ENCODE assay signal across 8 cellular contexts in the genomic region with DNA sequence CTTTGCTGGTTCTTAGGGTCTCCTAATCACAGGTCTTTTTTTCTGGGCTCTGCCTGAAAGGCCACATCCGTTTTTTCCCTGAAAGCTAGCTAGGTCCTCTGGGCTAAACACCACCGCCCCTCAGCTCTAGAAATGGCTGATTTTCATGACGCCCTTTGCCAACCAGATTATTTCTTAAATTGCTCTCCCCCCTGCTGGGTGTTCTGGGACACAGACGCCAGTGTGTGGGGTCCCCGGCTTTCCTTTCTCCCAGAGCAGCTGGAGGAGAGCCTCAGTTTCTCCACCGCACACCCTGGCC. TPM values are rescaled to one million over a fixed set of nuclear protein-coding genes. Genes with fewer than 3 reads are reported as not detected.
DNase-seq lines count a peak whose midpoint lies in the region; ATAC-seq and TF ChIP-seq lines count a peak whose summit lies in the region.

No MANE protein-coding gene starts in this region.

- no peak overlapping the region for H2BK5ac ChIP-seq in neuronal stem cell (ENCODE audit: low read length)

- H3K9ac ChIP-seq in PC-3 (ENCODE audit: low read length): no peak overlapping the region
- peak overlapping the region; percentile 18 for H3K9ac ChIP-seq in neuronal stem cell (ENCODE audit: low read depth, low read length, poor library complexity)

- peak overlapping the region; percentile 95 for H3K18ac ChIP-seq in neuronal stem cell (ENCODE audit: low read length)

- H2AK5ac ChIP-seq in neuronal stem cell (ENCODE audit: low read depth, low read length): peak overlapping the region; percentile 78

- H3K23ac ChIP-seq in neuronal stem cell (ENCODE audit: low read depth, low read length, poor library complexity): no peak overlapping the region

- peak overlapping the region; percentile 71 for H3K4me3 Mint-ChIP-seq in Calu3 (ENCODE audit: low read depth, unreplicated experiment)

- no peaks in the 10 kb centered on the region for H3K9me2 ChIP-seq in PC-3 (replicated peaks; ENCODE audit: low read length)

- H3K14ac ChIP-seq in neuronal stem cell (ENCODE audit: low read length): no peak overlapping the region

- TF ChIP-seq CTCF in Calu3 (IDR thresholded peaks at IDR 0.05; ENCODE audit: unreplicated experiment) (no peak), PC-3 (conservative IDR thresholded peaks at IDR 0.05; ENCODE audit: low read depth, low read length) (no peak), omental fat pad (IDR thresholded peaks at IDR 0.05) (no peak)

- POLR2A ChIA-PET in PC-3 (lab: Charles Lee; ENCODE audit: unreplicated experiment): interaction anchor here (0.6 kb wide), 1 partner anchor 43 kb away, joined by 3 read pairs; no protein-coding TSS in a partner anchor

- peak overlapping the region; percentile 81 for H3K4me2 ChIP-seq in PC-3 (ENCODE audit: low read length)
- H3K4me2 ChIP-seq in neuronal stem cell (ENCODE audit: insufficient read depth, low read length, poor library complexity, severe bottlenecking): peak overlapping the region; percentile 77

- BruUV-seq in Calu3 (replicated peaks; lab: Mats Ljungman, UMichigan): no TSS peak
- BruUV-seq in PC-3 (replicated peaks; lab: Mats Ljungman, UMichigan): no TSS peak

- peaks cover 30% of the 10 kb centered on the region for H3K4me1 ChIP-seq in PC-3 (ENCODE audit: insufficient read depth, low read length)
- peaks cover 10 to 19% of the 10 kb centered on the region in 2 donors for H3K4me1 ChIP-seq in esophagus (ENCODE audit: control insufficient read depth in 2 of 2, insufficient read depth in 2 of 2, low read length in 1 of 2)
- H3K4me1 ChIP-seq in neuronal stem cell (ENCODE audit: control insufficient read depth in 2 of 2, insufficient read depth in 1 of 2, low read depth in 1 of 2, low read length in 2 of 2): peaks cover 24 to 53% of the 10 kb centered on the region in 2 donors

- WGBS in esophagus, 2 donors: 16% methylated on average over 6 of the region's 6 CpGs
- no CpG with 5 or more reads among the region's 6 CpGs for WGBS in neuronal stem cell (ENCODE audit: extremely low coverage in 2 of 2, insufficient read length in 2 of 2, insufficient replicate concordance in 1 of 2), 2 donors

- no peak overlapping the region for H3K27ac Mint-ChIP-seq in Calu3 (ENCODE audit: unreplicated experiment)

- CTCF ChIA-PET in Calu3 (lab: Charles Lee) (interaction anchor here (0.6 to 2.0 kb wide), 6 partner anchors 8 to 64 kb away, joined by 3 to 7 read pairs (median 4); a partner anchor contains a TSS), PC-3 (lab: Charles Lee) (no interaction called here)

- H3K9me3 Mint-ChIP-seq in Calu3 (ENCODE audit: low read depth, unreplicated experiment): no peaks in the 10 kb centered on the region

- H3K4ac ChIP-seq in neuronal stem cell (ENCODE audit: low read length): peak overlapping the region; percentile 30

- peaks cover 6% of the 10 kb centered on the region for H3K36me3 Mint-ChIP-seq in Calu3 (ENCODE audit: insufficient read depth, unreplicated experiment)

- H3K9me3 ChIP-seq in PC-3 (ENCODE audit: low read length) (no peaks in the 10 kb centered on the region), esophagus (ENCODE audit: control insufficient read depth in 2 of 2, insufficient read depth in 1 of 2, low read depth in 1 of 2, low read length in 1 of 2) (no peaks in the 10 kb centered on the region), neuronal stem cell (replicated peaks in 1 of 2; ENCODE audit: control insufficient read depth in 2 of 2, insufficient read depth in 1 of 2, low read depth in 1 of 2, low read length in 2 of 2) (no peaks in the 10 kb centered on the region)

- H3K4me1 Mint-ChIP-seq in Calu3 (ENCODE audit: low read depth, unreplicated experiment): peaks cover 49% of the 10 kb centered on the region

- H3K4me3 ChIP-seq in PC-3 (ENCODE audit: low read length) (peak overlapping the region; percentile 62), esophagus (ENCODE audit: low read depth in 1 of 2, low read length in 2 of 2) (peak overlapping the region; percentile 56 to 57), neuronal stem cell (ENCODE audit: low read length in 2 of 2) (no peak overlapping the region)

- H3F3A ChIP-seq in PC-3 (ENCODE audit: low read length, unreplicated experiment): peaks cover 9% of the 10 kb centered on the region

- no peaks in the 10 kb centered on the region for H3K79me2 ChIP-seq in PC-3 (ENCODE audit: low read length)

- DNase-seq in Calu3: no peak
- DNase-seq in PC-3: no peak
- DNase-seq in neuronal stem cell (ENCODE audit: low spot score): no peak
- DNase-seq in SHP77 (lab: John Stamatoyannopoulos, UW): no peak
- no peak for DNase-seq in iPS-NIHi7 (ENCODE audit: extremely low spot score)
- DNase-seq in omental fat pad (ENCODE audit: low spot score): no peak

- no peaks in the 10 kb centered on the region for H3K27me3 Mint-ChIP-seq in Calu3 (ENCODE audit: unreplicated experiment)

- peak overlapping the region; percentile 92 for H2BK12ac ChIP-seq in neuronal stem cell (ENCODE audit: low read length)

- H2AFZ ChIP-seq in PC-3 (ENCODE audit: low read length) (peak overlapping the region; percentile 87), neuronal stem cell (ENCODE audit: low read length) (peak overlapping the region; percentile 85)

- peak overlapping the region; percentile 11 for H2BK15ac ChIP-seq in neuronal stem cell (ENCODE audit: low read length)

- ATAC-seq in PC-3 (no peak), HG03469 (IDR thresholded peaks at IDR 0.05; ENCODE audit: unreplicated experiment) (no peak), omental fat pad (ENCODE audit: low FRiP score) (no peak)

- no peaks in the 10 kb centered on the region for H3K27me3 ChIP-seq in PC-3 (ENCODE audit: low read length)
- no peaks in the 10 kb centered on the region for H3K27me3 ChIP-seq in esophagus (ENCODE audit: control insufficient read depth in 1 of 2, insufficient read depth in 2 of 2, low read length in 2 of 2)
- no peaks in the 10 kb centered on the region for H3K27me3 ChIP-seq in neuronal stem cell (ENCODE audit: control insufficient read depth in 3 of 3, insufficient read depth in 3 of 3, low read depth in 1 of 3, low read length in 3 of 3)

- no peaks in the 10 kb centered on the region for H3K79me1 ChIP-seq in neuronal stem cell (ENCODE audit: low read depth, low read length)

- H4K8ac ChIP-seq in neuronal stem cell (ENCODE audit: low read depth, low read length): no peak overlapping the region

- no peaks in the 10 kb centered on the region for H4K20me1 ChIP-seq in PC-3 (ENCODE audit: low read length)

- no peak overlapping the region for H3K27ac ChIP-seq in PC-3 (ENCODE audit: low read length)
- peak overlapping the region; percentile 88 to 93 for H3K27ac ChIP-seq in esophagus (ENCODE audit: low read depth in 2 of 2, low read length in 1 of 2)
- no peak overlapping the region for H3K27ac ChIP-seq in neuronal stem cell (replicated peaks; ENCODE audit: low read length)

- no peak overlapping the region for H2BK120ac ChIP-seq in neuronal stem cell (ENCODE audit: low read depth, low read length)

- no peaks in the 10 kb centered on the region for H3K36me3 ChIP-seq in PC-3 (ENCODE audit: low read depth, low read length)
- no peaks in the 10 kb centered on the region for H3K36me3 ChIP-seq in esophagus (ENCODE audit: control insufficient read depth in 2 of 2, insufficient read depth in 2 of 2, low read length in 1 of 2)
- no peaks in the 10 kb centered on the region for H3K36me3 ChIP-seq in neuronal stem cell (replicated peaks in 1 of 2; ENCODE audit: control insufficient read depth in 2 of 2, insufficient read depth in 2 of 2, low read length in 2 of 2)

- intact Hi-C loops in Calu3 (cut with micrococcal nuclease; ENCODE audit: unreplicated experiment): no loop called here
- intact Hi-C loops in PC-3 (cut with micrococcal nuclease): no loop called here

- no peak overlapping the region for H4K91ac ChIP-seq in neuronal stem cell (ENCODE audit: low read depth, low read length, poor library complexity)

RNA-seq across cellular contexts. Expression of a gene that starts 45.3 kb away (rescaled TPM):
- 10.7 and 12.8 TPM in 2 replicates for total RNA-seq in Calu3 (2022)
- 14.7 and 19.4 TPM in 2 replicates for total RNA-seq in PC-3 (2014; rRNA removed)
- 10 to 100 TPM in 1 of 2 donors, 1 to 10 TPM in 1; 5.7 to 11.0 TPM for polyA plus RNA-seq in esophagus
- polyA plus RNA-seq in neuronal stem cell (2013, experiment 1 of 2): 4.0 TPM
- 4.3 TPM for polyA plus RNA-seq in neuronal stem cell (2013, experiment 2 of 2)
- 10 to 100 TPM in 2 of 4 donors, 1 to 10 TPM in 2; 3.6 to 18.3 (median 7.9) TPM for total RNA-seq in omental fat pad

RNA-seq across cellular contexts. Expression of a gene that starts 49.6 kb away (rescaled TPM):
- total RNA-seq in Calu3 (2022): 117 and 119 TPM in 2 replicates
- total RNA-seq in PC-3 (2014; rRNA removed): 37.4 and 39.4 TPM in 2 replicates
- polyA plus RNA-seq in esophagus: 10 to 100 TPM; 22.4 to 34.7 TPM
- polyA plus RNA-seq in neuronal stem cell (2013, experiment 1 of 2): 72.5 TPM
- polyA plus RNA-seq in neuronal stem cell (2013, experiment 2 of 2): 71.9 TPM
- 100 to 1,000 TPM; 106 to 179 (median 150) TPM for total RNA-seq in omental fat pad

Comparison
In these comparisons a context has a peak if more than half of its experiments do, and no peak if none do; other contexts are left out.
1. H3K27ac ChIP-seq: peak in esophagus (2 of 2); none in PC-3 (single experiment) and neuronal stem cell (single experiment).
2. H3K4me3 ChIP-seq: peak in PC-3 (single experiment) and esophagus (2 of 2); none in neuronal stem cell (0 of 2).